Comparison of ENCODE assay signal across 19 cellular contexts in genomic region chr6:44556046-44556445, GRCh38.
DNase-seq lines count a peak whose midpoint lies in the region; ATAC-seq and TF ChIP-seq lines count a peak whose summit lies in the region.
"Had no signal": no experiment of that assay in that cellular context is flagged by ENCODE, and none has a peak within 500 bp of the region (broad histone marks: within the 10 kb centered on the region; RNA-seq: fewer than 3 reads in every experiment).

No MANE protein-coding gene starts in this region.

- H3K27ac ChIP-seq in lower lobe of right lung = no peak overlapping the region
- H3K27ac ChIP-seq: 22Rv1 had no signal

- no peak overlapping the region for H3K27ac Mint-ChIP-seq in activated T-helper 2 cell treated with anti-CD3 and anti-CD28 coated beads, Interferon-gamma antibody, Interleukin-2, Interleukin-4, amounts not matched to agents 10 μg/mL and 5 μg/mL and 100 μg/mL, durations not matched to agents 14 hours and 24 hours and 36 hours

- H3K4me3 Mint-ChIP-seq in activated T-helper 2 cell treated with anti-CD3 and anti-CD28 coated beads, Interferon-gamma antibody, Interleukin-2, Interleukin-4, amounts not matched to agents 10 μg/mL and 5 μg/mL and 100 μg/mL, durations not matched to agents 14 hours and 24 hours and 36 hours (ENCODE audit: low read depth) = no peak overlapping the region
- H3K4me3 Mint-ChIP-seq: naive B cell had no signal

- intact Hi-C loops in lower lobe of right lung (cut with DNase I) = no loop called here
- intact Hi-C loops in activated T-helper 2 cell treated with anti-CD3 and anti-CD28 coated beads, Interferon-gamma antibody, Interleukin-2, Interleukin-4, amounts not matched to agents 10 μg/mL and 5 μg/mL and 100 μg/mL, durations not matched to agents 14 hours and 24 hours and 36 hours (cut with micrococcal nuclease) = no loop called here

- peaks cover 32% of the 10 kb centered on the region for H3K27me3 Mint-ChIP-seq in activated T-helper 2 cell treated with anti-CD3 and anti-CD28 coated beads, Interferon-gamma antibody, Interleukin-2, Interleukin-4, amounts not matched to agents 10 μg/mL and 5 μg/mL and 100 μg/mL, durations not matched to agents 14 hours and 24 hours and 36 hours (ENCODE audit: low read depth)

- no peak for TF ChIP-seq CTCF in lower lobe of right lung (IDR thresholded peaks at IDR 0.05)

- H3K9me3 Mint-ChIP-seq in activated T-helper 2 cell treated with anti-CD3 and anti-CD28 coated beads, Interferon-gamma antibody, Interleukin-2, Interleukin-4, amounts not matched to agents 10 μg/mL and 5 μg/mL and 100 μg/mL, durations not matched to agents 14 hours and 24 hours and 36 hours = no peaks in the 10 kb centered on the region
- H3K9me3 Mint-ChIP-seq: naive B cell had no signal

- no peaks in the 10 kb centered on the region for H3K36me3 Mint-ChIP-seq in activated T-helper 2 cell treated with anti-CD3 and anti-CD28 coated beads, Interferon-gamma antibody, Interleukin-2, Interleukin-4, amounts not matched to agents 10 μg/mL and 5 μg/mL and 100 μg/mL, durations not matched to agents 14 hours and 24 hours and 36 hours (ENCODE audit: low read depth)
- H3K36me3 Mint-ChIP-seq: naive B cell had no signal

- peak; percentile 7 for DNase-seq in DMS 273 (lab: John Stamatoyannopoulos, UW; ENCODE audit: unreplicated experiment)
- no peak for DNase-seq in DMS 273 treated with DMSO at 0.1 percent for 48 hours (lab: John Stamatoyannopoulos, UW)
- peak; percentile 11 for DNase-seq in EL
- peak; percentile 25 for DNase-seq in RPMI7951 (ENCODE audit: low read depth)
- DNase-seq in lower lobe of right lung = peak; percentile 57
- no peak for DNase-seq in activated T-helper 2 cell treated with anti-CD3 and anti-CD28 coated beads, Interferon-gamma antibody, Interleukin-2, Interleukin-4, amounts not matched to agents 10 μg/mL and 5 μg/mL and 100 μg/mL, durations not matched to agents 14 hours and 24 hours and 36 hours (ENCODE audit: low spot score)
- DNase-seq in amniotic stem cell (lab: John Stamatoyannopoulos, UW) = no peak
- DNase-seq: activated naive CD4-positive, alpha-beta T cell treated with anti-CD3 and anti-CD28 coated beads, Interleukin-2, amount 50 U/mL, for 16 hours; activated T-cell treated with anti-CD3 and anti-CD28 coated beads, Interleukin-2, amount 50 U/mL, for 48 hours; erythroblast; foreskin melanocyte; HCEC 1CT; mesenchymal stem cell; naive B cell; occipital lobe; stimulated activated CD8-positive, alpha-beta memory T cell treated with anti-CD3 and anti-CD28 coated beads, Interleukin-4, amount 100 ng/mL, for 48 hours; T1000 had no signal

- H3K27me3 ChIP-seq in lower lobe of right lung (ENCODE audit: low read depth) = peaks cover 9% of the 10 kb centered on the region

- no peaks in the 10 kb centered on the region for H3K36me3 ChIP-seq in lower lobe of right lung

- peaks cover 2% of the 10 kb centered on the region for H3K4me1 ChIP-seq in lower lobe of right lung

- H3K4me3 ChIP-seq in lower lobe of right lung = no peak overlapping the region

- no peaks in the 10 kb centered on the region for H3K4me1 Mint-ChIP-seq in activated T-helper 2 cell treated with anti-CD3 and anti-CD28 coated beads, Interferon-gamma antibody, Interleukin-2, Interleukin-4, amounts not matched to agents 10 μg/mL and 5 μg/mL and 100 μg/mL, durations not matched to agents 14 hours and 24 hours and 36 hours (ENCODE audit: low read depth)

- no peaks in the 10 kb centered on the region for H3K9me3 ChIP-seq in lower lobe of right lung

- no peak for ATAC-seq in lower lobe of right lung
- no peak for ATAC-seq in GM18909 (IDR thresholded peaks at IDR 0.05; ENCODE audit: poor library complexity, unreplicated experiment)

Comparison
In these comparisons a context has a peak if more than half of its experiments do, and no peak if none do; other contexts are left out.
1. DNase-seq: peak in DMS 273 (single experiment), EL (single experiment), RPMI7951 (single experiment) and lower lobe of right lung (single experiment); none in DMS 273 treated with DMSO at 0.1 percent for 48 hours (single experiment), activated T-helper 2 cell treated with anti-CD3 and anti-CD28 coated beads, Interferon-gamma antibody, Interleukin-2, Interleukin-4, amounts not matched to agents 10 μg/mL and 5 μg/mL and 100 μg/mL, durations not matched to agents 14 hours and 24 hours and 36 hours (single experiment) and amniotic stem cell (single experiment).